ENCODE assay signal across 1 cellular context in genomic region chr10:36739884-36740445, GRCh38.
A peak's percentile ranks its signal among the peaks of the same experiment; 100 is the strongest.
TF ChIP-seq lines count a peak whose summit lies in the region.

No MANE protein-coding gene starts in this region.

TF ChIP-seq in HEK293, 187 proteins besides CTCF, POLR2A, EP300 and RAD21 (continued from another document):
- TF ChIP-seq ZNF362 (tag by site-specific recombination; IDR thresholded peaks at IDR 0.05) (0 out of 2 replicates have a peak, but pooled peaks have one; percentile 55), EGR2 (tag by site-specific recombination; IDR thresholded peaks at IDR 0.05; ENCODE audit: low read depth) (no peak), ZNF596 (tag by site-specific recombination; IDR thresholded peaks at IDR 0.05) (no peak), KLF10 (tag by site-specific recombination; IDR thresholded peaks at IDR 0.05) (no peak), OSR2 (tag by site-specific recombination; IDR thresholded peaks at IDR 0.05) (no peak), HOXC10 (CRISPR knock-in tag; IDR thresholded peaks at IDR 0.05) (no peak)
TF ChIP-seq in HEK293: peak in this region for 46.
